In the genomic region with DNA sequence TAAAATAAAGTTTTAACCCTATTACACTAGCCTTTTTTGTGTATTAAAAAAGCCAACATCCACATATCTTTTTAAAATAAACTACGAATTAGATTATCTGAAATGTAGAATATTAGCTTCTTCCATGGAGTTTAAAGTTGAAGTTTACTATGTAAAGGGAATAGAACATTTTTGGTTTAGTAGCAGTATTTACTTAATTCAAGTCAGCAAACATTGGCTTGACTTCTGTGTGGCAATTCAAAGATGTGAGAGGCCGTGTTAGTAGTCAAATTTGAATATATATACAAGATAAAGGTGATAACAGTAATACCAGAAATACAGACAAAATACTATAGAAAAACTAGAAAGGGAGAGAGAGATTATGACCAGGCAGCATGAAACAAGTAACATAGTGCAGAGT, we compare ENCODE assay signal across 20 cellular contexts.
DNase-seq lines count a peak whose midpoint lies in the region; ATAC-seq, FAIRE-seq and TF ChIP-seq lines count a peak whose summit lies in the region.
"Had no signal": no experiment of that assay in that cellular context is flagged by ENCODE, and none has a peak within 500 bp of the region (broad histone marks: within the 10 kb centered on the region; RNA-seq: fewer than 3 reads in every experiment).

No MANE protein-coding gene starts in this region.

- H3K27me3 ChIP-seq in liver (ENCODE audit: control insufficient read depth in 4 of 4, insufficient read depth in 4 of 4, low read length in 3 of 4) = no peaks in the 10 kb centered on the region
- H3K27me3 ChIP-seq in HepG2 (ENCODE audit: control insufficient read depth in 1 of 2, insufficient read depth in 2 of 2, low read length in 2 of 2) = no peaks in the 10 kb centered on the region
- no peaks in the 10 kb centered on the region for H3K27me3 ChIP-seq in GM23338 (ENCODE audit: insufficient read depth)
- H3K27me3 ChIP-seq: BLaER1 had no signal

- H3K36me3 Mint-ChIP-seq in T-helper 17 cell (ENCODE audit: low read depth) = peaks cover 4% of the 10 kb centered on the region
- peaks cover 19% of the 10 kb centered on the region for H3K36me3 Mint-ChIP-seq in memory B cell
- H3K36me3 Mint-ChIP-seq in GM23338 (ENCODE audit: low read depth) = peaks cover 8% of the 10 kb centered on the region; the same call in 1 of the 3 replicates

- intact Hi-C loops in HepG2 (cut with micrococcal nuclease; ENCODE audit: unreplicated experiment) = no loop called here

- no peak for FAIRE-seq in HepG2 (lab: Jason Lieb, UNC)
- FAIRE-seq: A204.1, GM12878, K562 had no signal

- TF ChIP-seq POLR2A in HepG2 (IDR thresholded peaks at IDR 0.05; ENCODE audit: insufficient read depth in 1 of 2, low read depth in 2 of 2, low read length in 2 of 2) = no peak

- no peaks in the 10 kb centered on the region for H3F3A ChIP-seq in GM23338 (replicated peaks; ENCODE audit: low read depth)

- H2AFZ ChIP-seq in HepG2 (ENCODE audit: low read length) (no peak overlapping the region), GM23338 (no peak overlapping the region)

- BruUV-seq in HepG2 (replicated peaks; lab: Mats Ljungman, UMichigan) = no TSS peak

- WGBS in liver = 37% methylated on average over 2 of the region's 2 CpGs
- 17% methylated on average over 2 of the region's 2 CpGs for WGBS in HepG2 (ENCODE audit: low lambda C conversion rate)

- no peak for TF ChIP-seq CTCF in liver (IDR thresholded peaks at IDR 0.05; ENCODE audit: low read depth, low read length, missing input control)
- TF ChIP-seq CTCF in HepG2 (CRISPR knock-in tag; IDR thresholded peaks at IDR 0.05) = no peak
- no peak for TF ChIP-seq CTCF in GM23338 (conservative IDR thresholded peaks at IDR 0.05; ENCODE audit: low read depth in 2 of 2)

- H3K79me2 ChIP-seq in HepG2 (ENCODE audit: insufficient read depth, low read length) (no peaks in the 10 kb centered on the region), GM23338 (replicated peaks; ENCODE audit: insufficient read depth) (no peaks in the 10 kb centered on the region)

- no peak for TF ChIP-seq RAD21 in liver (IDR thresholded peaks at IDR 0.05)
- TF ChIP-seq RAD21 in HepG2 (CRISPR knock-in tag; IDR thresholded peaks at IDR 0.05) = no peak

- POLR2A ChIA-PET in HepG2 (lab: Yijun Ruan, JAX) = no interaction called here

- no peak for ATAC-seq in HepG2
- no peak for ATAC-seq in T-helper 17 cell
- no peak for ATAC-seq in memory B cell (ENCODE audit: low read depth)
- ATAC-seq in HG02981 (IDR thresholded peaks at IDR 0.05; ENCODE audit: unreplicated experiment) = no peak
- no peak for ATAC-seq in GM23338
- ATAC-seq: GM12878, K562 had no signal

- no peak overlapping the region for H3K4me3 Mint-ChIP-seq in T-helper 17 cell
- H3K4me3 Mint-ChIP-seq in memory B cell = no peak overlapping the region
- H3K4me3 Mint-ChIP-seq in GM23338 = no peak overlapping the region
- H3K4me3 Mint-ChIP-seq: CD14-positive monocyte; CD4-positive, alpha-beta memory T cell had no signal

- H3K4me2 ChIP-seq in HepG2 (ENCODE audit: low read depth, low read length) = no peak overlapping the region
- no peak overlapping the region for H3K4me2 ChIP-seq in GM23338
- H3K4me2 ChIP-seq: BLaER1 had no signal

- H3K4me1 Mint-ChIP-seq in T-helper 17 cell = peaks cover 4% of the 10 kb centered on the region
- peaks cover 12% of the 10 kb centered on the region for H3K4me1 Mint-ChIP-seq in memory B cell
- H3K4me1 Mint-ChIP-seq in GM23338 = peaks cover 13% of the 10 kb centered on the region

- DNase-seq in HepG2 (ENCODE audit: low spot score) (no peak), T-helper 17 cell (no peak), memory B cell (ENCODE audit: low spot score in 2 of 2) (no peak), GM23338 (ENCODE audit: low spot score) (no peak), OCI-M1 (lab: John Stamatoyannopoulos, UW) (no peak)
- DNase-seq: AML-193; Calu3; CD4-positive, alpha-beta memory T cell; DMS79 treated with DMSO at 0.1 percent for 48 hours; GF-D8; IMR-90 had no signal

- CTCF ChIA-PET in HepG2 (lab: Yijun Ruan, JAX; ENCODE audit: low intra/inter-chr PET ratio, low total read pairs) = no interaction called here

- H3K9me3 Mint-ChIP-seq in memory B cell (no peaks in the 10 kb centered on the region), GM23338 (no peaks in the 10 kb centered on the region)
- H3K9me3 Mint-ChIP-seq: CD14-positive monocyte; CD4-positive, alpha-beta memory T cell had no signal

- TF ChIP-seq EP300 in HepG2 (IDR thresholded peaks at IDR 0.05; ENCODE audit: low read depth in 2 of 2, low read length in 2 of 2) (no peak), HepG2 (CRISPR knock-in tag; IDR thresholded peaks at IDR 0.05; ENCODE audit: borderline replicate concordance) (no peak)

- H3K4me3 ChIP-seq in liver (ENCODE audit: low read depth in 1 of 3, low read length in 3 of 3) = no peak overlapping the region
- no peak overlapping the region for H3K4me3 ChIP-seq in HepG2 (replicated peaks in 1 of 3; ENCODE audit: insufficient read depth in 1 of 3, low read depth in 2 of 3, low read length in 3 of 3)
- H3K4me3 ChIP-seq in GM23338 = no peak overlapping the region
- H3K4me3 ChIP-seq: BLaER1, GM12878, HAP-1, K562 had no signal

- H3K27ac ChIP-seq in liver (ENCODE audit: low read depth in 1 of 2, low read length in 2 of 2) = no peak overlapping the region
- no peak overlapping the region for H3K27ac ChIP-seq in HepG2 (ENCODE audit: extremely low read length, insufficient read depth, low read length)
- H3K27ac ChIP-seq in GM23338 (ENCODE audit: low read depth) = no peak overlapping the region
- H3K27ac ChIP-seq: BLaER1, HL-60 had no signal

- H3K27ac Mint-ChIP-seq in T-helper 17 cell (peak overlapping the region; percentile 67), memory B cell (peak overlapping the region; percentile 82), GM23338 (no peak overlapping the region)

- H3K9ac ChIP-seq in liver (ENCODE audit: low read depth in 1 of 2, low read length in 2 of 2) (no peak overlapping the region), HepG2 (ENCODE audit: insufficient read depth, low read depth, low read length) (no peak overlapping the region)
- H3K9ac ChIP-seq: BLaER1 had no signal

- H3K27me3 Mint-ChIP-seq in T-helper 17 cell = no peaks in the 10 kb centered on the region
- H3K27me3 Mint-ChIP-seq in memory B cell = no peaks in the 10 kb centered on the region
- no peaks in the 10 kb centered on the region for H3K27me3 Mint-ChIP-seq in GM23338 (ENCODE audit: insufficient read depth, low read depth, poor library complexity)
- H3K27me3 Mint-ChIP-seq: CD4-positive, alpha-beta memory T cell had no signal

- H3K4me1 ChIP-seq in liver (ENCODE audit: control insufficient read depth in 4 of 4, insufficient read depth in 4 of 4, low read length in 3 of 4) (no peaks in the 10 kb centered on the region), HepG2 (ENCODE audit: insufficient read depth, low read length) (no peaks in the 10 kb centered on the region), GM23338 (ENCODE audit: insufficient read depth) (peaks cover 13% of the 10 kb centered on the region; the same call in 1 of the 2 replicates)
- H3K4me1 ChIP-seq: BLaER1, HAP-1 had no signal

- H4K20me1 ChIP-seq in HepG2 (ENCODE audit: insufficient read depth, low read length) (no peaks in the 10 kb centered on the region), GM23338 (replicated peaks; ENCODE audit: insufficient read depth) (no peaks in the 10 kb centered on the region)
- H4K20me1 ChIP-seq: BLaER1 had no signal

- no peaks in the 10 kb centered on the region for H3K36me3 ChIP-seq in liver (ENCODE audit: control insufficient read depth in 4 of 4, insufficient read depth in 3 of 4, low read depth in 1 of 4, low read length in 3 of 4)
- no peaks in the 10 kb centered on the region for H3K36me3 ChIP-seq in HepG2 (replicated peaks in 1 of 2; ENCODE audit: control insufficient read depth in 1 of 2, insufficient read depth in 2 of 2, low read length in 2 of 2)
- no peaks in the 10 kb centered on the region for H3K36me3 ChIP-seq in GM23338 (ENCODE audit: insufficient read depth)
- H3K36me3 ChIP-seq: HAP-1 had no signal

- H3K9me2 ChIP-seq in GM23338 (ENCODE audit: insufficient read depth) = no peaks in the 10 kb centered on the region

- H3K9me3 ChIP-seq in liver (ENCODE audit: control insufficient read depth in 4 of 4, low read length in 3 of 4) (no peaks in the 10 kb centered on the region), HepG2 (ENCODE audit: low read length) (no peaks in the 10 kb centered on the region), T-helper 17 cell (ENCODE audit: control insufficient read depth, low read length, poor library complexity, severe bottlenecking) (no peaks in the 10 kb centered on the region)
- H3K9me3 ChIP-seq: BLaER1, HAP-1 had no signal

- in situ Hi-C loops in HepG2 (cut with HindIII; ENCODE audit: extremely low pct_ligation_motif_present, low pct_unique_long_range_greater_than_20kb) = no loop called here

TF ChIP-seq in liver, 16 proteins besides CTCF, POLR2A, EP300 and RAD21:
- TF ChIP-seq RXRA (IDR thresholded peaks at IDR 0.05) (peak in 1 of 2 donors; percentile 26), YY1 (IDR thresholded peaks at IDR 0.05) (no peak), HNF4A (conservative IDR thresholded peaks at IDR 0.05) (peak in 1 of 2 donors; percentile 19), FOXA2 (IDR thresholded peaks at IDR 0.05) (peak; percentile 47)

TF ChIP-seq in HepG2, 621 proteins besides CTCF, POLR2A, EP300 and RAD21:
- TF ChIP-seq RCOR2 (CRISPR knock-in tag; IDR thresholded peaks at IDR 0.05) = no peak

TF ChIP-seq in GM23338, 12 proteins besides CTCF, POLR2A, EP300 and RAD21 (continues in another document):
- no peak for TF ChIP-seq CREB1 (CRISPR knock-in tag; IDR thresholded peaks at IDR 0.05; ENCODE audit: low read depth)
- no peak for TF ChIP-seq JUNB (IDR thresholded peaks at IDR 0.05; ENCODE audit: unreplicated experiment)
- no peak for TF ChIP-seq STAT1 (IDR thresholded peaks at IDR 0.05; ENCODE audit: unreplicated experiment)
